Comparison of ENCODE assay signal across 32 cellular contexts in genomic region chr3:140055032-140055791, GRCh38.
"Had no signal": no experiment of that assay in that cellular context is flagged by ENCODE, and none has a peak within 500 bp of the region (broad histone marks: within the 10 kb centered on the region; RNA-seq: fewer than 3 reads in every experiment).

No MANE protein-coding gene starts in this region.

- H3K4me3 ChIP-seq: adrenal gland, body of pancreas, breast epithelium, Peyer's patch, SJSA1 had no signal

- H3K4me2 ChIP-seq: KMS-11, SK-N-SH had no signal

- H3K4me1 Mint-ChIP-seq: activated CD4-positive, alpha-beta T cell treated with anti-CD3 and anti-CD28 coated beads for 36 hours; activated CD4-positive, alpha-beta T cell treated with anti-CD3 and anti-CD28 coated beads, Interleukin-2, amount 10 ng/mL, durations not matched to agents 7 days and 5 days; activated naive CD8-positive, alpha-beta T cell treated with anti-CD3 and anti-CD28 coated beads, Interleukin-2, amount 10 ng/mL, durations not matched to agents 7 days and 5 days; WTC11 had no signal

- H3K9me3 ChIP-seq: adrenal gland, body of pancreas, breast epithelium, Peyer's patch, SJSA1, SK-N-SH had no signal

- H3K36me3 Mint-ChIP-seq: activated naive CD8-positive, alpha-beta T cell treated with anti-CD3 and anti-CD28 coated beads, Interleukin-2, amount 10 ng/mL, durations not matched to agents 7 days and 5 days; WTC11 had no signal

- H3K9me2 ChIP-seq: SK-N-SH had no signal

- H3K4me1 ChIP-seq: adrenal gland, breast epithelium, Peyer's patch, SJSA1 had no signal

- H3K27me3 ChIP-seq: adrenal gland, body of pancreas, breast epithelium, Peyer's patch, SJSA1 had no signal

- H3K27ac ChIP-seq: adrenal gland, body of pancreas, breast epithelium, KMS-11, Peyer's patch, SJSA1 had no signal

- DNase-seq: activated CD4-positive, alpha-beta T cell treated with anti-CD3 and anti-CD28 coated beads for 36 hours; activated CD4-positive, alpha-beta T cell treated with anti-CD3 and anti-CD28 coated beads, Interleukin-2, amount 10 ng/mL, durations not matched to agents 7 days and 5 days; activated CD4-positive, alpha-beta T cell treated with anti-CD3 and anti-CD28 coated beads, Interleukin-2, amount 50 U/mL, for 48 hours; activated CD8-positive, alpha-beta memory T cell treated with anti-CD3 and anti-CD28 coated beads, Interleukin-2, amount 50 U/mL, for 48 hours; activated effector memory CD4-positive, alpha-beta T cell treated with Interleukin-2 at 50 U/mL for 16 hours; activated naive CD4-positive, alpha-beta T cell; activated naive CD4-positive, alpha-beta T cell treated with anti-CD3 and anti-CD28 coated beads, Interleukin-2, amount 50 U/mL, for 16 hours; activated naive CD8-positive, alpha-beta T cell treated with anti-CD3 and anti-CD28 coated beads, Interleukin-2, amount 10 ng/mL, durations not matched to agents 7 days and 5 days; activated T-cell treated with anti-CD3 and anti-CD28 coated beads, Interleukin-2, amount 50 U/mL, for 48 hours; adrenal gland; body of pancreas; cerebellar nuclear complex; MM.1S; NCI-H1092; NCI-H1436 treated with DMSO at 0.1 percent for 48 hours; NCI-H187 treated with DMSO at 0.1 percent for 48 hours; NCI-H2081; NCI-H345; NCI-H524 treated with DMSO at 0.1 percent for 48 hours; NK-92 treated with Interleukin-12 subunit alpha and Interleukin-12 subunit beta, amount 100 ng/mL, for 24 hours; PC-3; Peyer's patch; RPMI8226; SHP77 treated with DMSO at 0.1 percent for 48 hours; SK-N-SH had no signal

- H3K36me3 ChIP-seq: adrenal gland, breast epithelium, Peyer's patch, SJSA1 had no signal

- H3K27ac Mint-ChIP-seq: activated CD4-positive, alpha-beta T cell treated with anti-CD3 and anti-CD28 coated beads for 36 hours; activated CD4-positive, alpha-beta T cell treated with anti-CD3 and anti-CD28 coated beads, Interleukin-2, amount 10 ng/mL, durations not matched to agents 7 days and 5 days; activated naive CD8-positive, alpha-beta T cell treated with anti-CD3 and anti-CD28 coated beads, Interleukin-2, amount 10 ng/mL, durations not matched to agents 7 days and 5 days; T-helper 1 cell treated with Interleukin-12 subunit alpha and Interleukin-12 subunit beta and Interleukin-4 antibody, amounts not matched to agents 30 μg/mL and 1 μg/mL, for 36 hours; T-helper 2 cell treated with Interferon-gamma antibody and Interleukin-4, amounts not matched to agents 5 μg/mL and 100 μg/mL, for 36 hours; WTC11 had no signal

- H3K9me3 Mint-ChIP-seq: activated CD4-positive, alpha-beta T cell treated with anti-CD3 and anti-CD28 coated beads, Interleukin-2, amount 10 ng/mL, durations not matched to agents 7 days and 5 days; activated naive CD8-positive, alpha-beta T cell treated with anti-CD3 and anti-CD28 coated beads, Interleukin-2, amount 10 ng/mL, durations not matched to agents 7 days and 5 days; T-helper 2 cell treated with Interferon-gamma antibody and Interleukin-4, amounts not matched to agents 5 μg/mL and 100 μg/mL, for 36 hours; WTC11 had no signal

- H3K27me3 Mint-ChIP-seq: activated CD4-positive, alpha-beta T cell treated with anti-CD3 and anti-CD28 coated beads, Interleukin-2, amount 10 ng/mL, durations not matched to agents 7 days and 5 days had no signal

- ATAC-seq: activated CD4-positive, alpha-beta T cell treated with anti-CD3 and anti-CD28 coated beads for 36 hours; activated CD4-positive, CD25-positive, alpha-beta regulatory T cell treated with anti-CD3 and anti-CD28 coated beads, Interleukin-2, amount 50 U/mL, for 24 hours; body of pancreas; PC-3; WTC11 had no signal

- H3K4me3 Mint-ChIP-seq: activated CD4-positive, alpha-beta T cell treated with anti-CD3 and anti-CD28 coated beads for 36 hours; activated CD4-positive, alpha-beta T cell treated with anti-CD3 and anti-CD28 coated beads, Interleukin-2, amount 10 ng/mL, durations not matched to agents 7 days and 5 days; activated naive CD8-positive, alpha-beta T cell treated with anti-CD3 and anti-CD28 coated beads, Interleukin-2, amount 10 ng/mL, durations not matched to agents 7 days and 5 days; T-helper 1 cell treated with Interleukin-12 subunit alpha and Interleukin-12 subunit beta and Interleukin-4 antibody, amounts not matched to agents 30 μg/mL and 1 μg/mL, for 36 hours; T-helper 2 cell treated with Interferon-gamma antibody and Interleukin-4, amounts not matched to agents 5 μg/mL and 100 μg/mL, for 36 hours; WTC11 had no signal
